ENCODE assay signal across 17 cellular contexts in the genomic region with DNA sequence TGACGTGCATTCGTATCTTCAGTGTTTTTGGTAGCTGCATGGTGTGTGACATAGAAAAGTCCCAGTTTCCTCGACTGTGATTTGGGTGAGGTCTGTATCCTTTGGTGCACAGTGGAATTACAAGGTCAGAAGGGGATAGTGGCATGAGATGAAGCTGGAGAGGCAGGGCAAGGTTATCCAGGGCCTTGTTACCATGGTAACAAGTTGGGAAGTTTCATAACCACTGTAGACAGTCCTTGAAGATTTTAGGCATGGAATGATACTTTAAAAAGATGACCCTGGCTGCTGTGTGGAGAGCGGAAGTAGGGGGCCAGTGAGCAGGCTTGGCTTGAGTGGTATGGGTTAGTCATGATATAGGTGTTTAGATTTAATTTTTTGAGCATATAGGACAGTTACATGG. TPM values are rescaled to one million over a fixed set of nuclear protein-coding genes. Genes with fewer than 3 reads are reported as not detected.
DNase-seq lines count a peak whose midpoint lies in the region; ATAC-seq and TF ChIP-seq lines count a peak whose summit lies in the region.
"Had no signal": no experiment of that assay in that cellular context is flagged by ENCODE, and none has a peak within 500 bp of the region (broad histone marks: within the 10 kb centered on the region; RNA-seq: fewer than 3 reads in every experiment).

No MANE protein-coding gene starts in this region.

- no peak overlapping the region for H4K5ac ChIP-seq in IMR-90 (ENCODE audit: low read depth, low read length)

- H3K4me3 ChIP-seq in IMR-90 (ENCODE audit: insufficient read depth, low read depth, low read length) = no peak overlapping the region
- no peak overlapping the region for H3K4me3 ChIP-seq in breast epithelium
- no peak overlapping the region for H3K4me3 ChIP-seq in stomach
- H3K4me3 ChIP-seq: suprapubic skin had no signal

- no peak for TF ChIP-seq RAD21 in IMR-90 (IDR thresholded peaks at IDR 0.05; ENCODE audit: low read length)

- H3K27me3 ChIP-seq in IMR-90 (ENCODE audit: control insufficient read depth, insufficient read depth, low read length) (no peaks in the 10 kb centered on the region), breast epithelium (no peaks in the 10 kb centered on the region), stomach (no peaks in the 10 kb centered on the region)
- H3K27me3 ChIP-seq: suprapubic skin had no signal

- no peak overlapping the region for H4K91ac ChIP-seq in IMR-90 (ENCODE audit: insufficient read depth, low read depth, low read length)

- H4K20me1 ChIP-seq in IMR-90 (ENCODE audit: insufficient read depth, low read length) = peaks cover 76% of the 10 kb centered on the region

- H3K4ac ChIP-seq in IMR-90 (ENCODE audit: low read depth, low read length) = no peak overlapping the region

- no peak overlapping the region for H2BK120ac ChIP-seq in IMR-90 (ENCODE audit: low read depth, low read length)

- H3K9ac ChIP-seq in IMR-90 (ENCODE audit: low read depth, low read length) = no peak overlapping the region
- H3K9ac ChIP-seq: SK-N-SH had no signal

- DNase-seq in CD1c-positive myeloid dendritic cell (ENCODE audit: extremely low spot score) (peak; percentile 21), IMR-90 (no peak), chondrocyte (ENCODE audit: low spot score) (no peak), breast epithelium (ENCODE audit: low spot score in 2 of 2) (no peak), NCI-H2081 treated with DMSO at 0.1 percent for 48 hours (lab: John Stamatoyannopoulos, UW) (no peak), stomach (no peak)
- DNase-seq in naive thymus-derived CD8-positive, alpha-beta T cell = no peak
- DNase-seq: activated effector memory CD4-positive, alpha-beta T cell treated with Interleukin-2 at 50 U/mL for 16 hours; central memory CD4-positive, alpha-beta T cell; KG1; midbrain; NCI-H1694 treated with DMSO at 0.1 percent for 48 hours; NK-92 treated with Interleukin-12 subunit alpha and Interleukin-12 subunit beta, amount 100 ng/mL, for 24 hours; SK-N-SH had no signal

- no peak overlapping the region for H3K23ac ChIP-seq in IMR-90 (ENCODE audit: low read depth, low read length)

- H3K27ac ChIP-seq in IMR-90 (ENCODE audit: insufficient read depth, low read length) (no peak overlapping the region), breast epithelium (peak overlapping the region in 1 of 2 donors; percentile 21), stomach (peak overlapping the region in 2 of 5 donors; percentile 3 to 50)
- H3K27ac ChIP-seq: suprapubic skin had no signal

- intact Hi-C loops in IMR-90 (cut with micrococcal nuclease) (no loop called here), breast epithelium (cut with DNase I; ENCODE audit: low total_unique reads) (no loop called here), stomach (cut with DNase I; ENCODE audit: low total_unique reads) (no loop called here)

- WGBS in IMR-90 (ENCODE audit: extremely low coverage in 2 of 2, insufficient read length in 1 of 2), 2 experiments = 88% methylated on average over 2 of the region's 4 CpGs; no CpG with 5 or more reads in 1 of the 2 experiments
- WGBS in stomach, 5 donors = 49 to 79% (median 70%) methylated on average over 4 of the region's 4 CpGs

- H3K27ac Mint-ChIP-seq in chondrocyte (ENCODE audit: unreplicated experiment) = peak overlapping the region; percentile 58
- peak overlapping the region; percentile 2 to 90 (median 76) for H3K27ac Mint-ChIP-seq in naive thymus-derived CD8-positive, alpha-beta T cell

- no peaks in the 10 kb centered on the region for H3K27me3 Mint-ChIP-seq in chondrocyte (ENCODE audit: low read depth)
- H3K27me3 Mint-ChIP-seq in naive thymus-derived CD8-positive, alpha-beta T cell = no peaks in the 10 kb centered on the region

- H3K18ac ChIP-seq in IMR-90 (ENCODE audit: low read depth, low read length) = no peak overlapping the region

- no peak overlapping the region for H2AK9ac ChIP-seq in IMR-90 (replicated peaks; ENCODE audit: low read depth, low read length, poor library complexity)

- TF ChIP-seq EP300 in stomach (IDR thresholded peaks at IDR 0.05) = no peak

- no peaks in the 10 kb centered on the region for H3K9me3 ChIP-seq in IMR-90 (ENCODE audit: control insufficient read depth, insufficient read depth, low read length)
- no peaks in the 10 kb centered on the region for H3K9me3 ChIP-seq in breast epithelium
- H3K9me3 ChIP-seq in stomach = no peaks in the 10 kb centered on the region
- H3K9me3 ChIP-seq: SK-N-SH, suprapubic skin had no signal

- no peak overlapping the region for H3K56ac ChIP-seq in IMR-90 (ENCODE audit: extremely low read depth, insufficient read depth, low read length)

- no peak for TF ChIP-seq CTCF in IMR-90 (conservative IDR thresholded peaks at IDR 0.05; ENCODE audit: low read depth, low read length)
- TF ChIP-seq CTCF in chondrocyte (IDR thresholded peaks at IDR 0.05) = no peak
- no peak for TF ChIP-seq CTCF in breast epithelium (IDR thresholded peaks at IDR 0.05)
- no peak for TF ChIP-seq CTCF in stomach (IDR thresholded peaks at IDR 0.05)

- no peak overlapping the region for H2BK5ac ChIP-seq in IMR-90 (ENCODE audit: low read depth, low read length, poor library complexity, severe bottlenecking)

- dilution Hi-C loops in IMR-90 (cut with HindIII; ENCODE audit: low sequenced_read_pairs, unreplicated experiment) = no loop called here

- no peak overlapping the region for H2AFZ ChIP-seq in IMR-90 (replicated peaks; ENCODE audit: low read length, poor library complexity)

- H3K4me2 ChIP-seq in IMR-90 (ENCODE audit: low read depth, low read length) = no peak overlapping the region
- H3K4me2 ChIP-seq: SK-N-SH had no signal

- ATAC-seq in IMR-90 (ENCODE audit: low read depth) = peak; percentile 39
- ATAC-seq in naive thymus-derived CD8-positive, alpha-beta T cell = peak in 1 of 2 donors; percentile 32
- no peak for ATAC-seq in HG03280 (IDR thresholded peaks at IDR 0.05; ENCODE audit: unreplicated experiment)
- ATAC-seq: activated CD4-positive, CD25-positive, alpha-beta regulatory T cell treated with anti-CD3 and anti-CD28 coated beads, Interleukin-2, amount 50 U/mL, for 24 hours had no signal

- BruUV-seq in IMR-90 (replicated peaks; lab: Mats Ljungman, UMichigan) = no TSS peak

- no peak overlapping the region for H2BK15ac ChIP-seq in IMR-90 (ENCODE audit: low read depth, low read length)

- H3K4me1 ChIP-seq in IMR-90 (ENCODE audit: control insufficient read depth, insufficient read depth, low read length) = peaks cover 8% of the 10 kb centered on the region
- H3K4me1 ChIP-seq in breast epithelium = peaks cover 0 to 10% of the 10 kb centered on the region in 2 donors
- H3K4me1 ChIP-seq in stomach = peaks cover 17 to 78% (median 52%) of the 10 kb centered on the region in 4 donors

- peaks cover 21 to 71% of the 10 kb centered on the region in 2 experiments for H3K79me1 ChIP-seq in IMR-90 (ENCODE audit: low read depth in 1 of 2, low read length in 2 of 2)

- no peak overlapping the region for H3K14ac ChIP-seq in IMR-90 (replicated peaks; ENCODE audit: low read depth, low read length)

- peaks cover 30% of the 10 kb centered on the region for H3K4me1 Mint-ChIP-seq in chondrocyte (ENCODE audit: low read depth)
- peaks cover 32 to 78% (median 72%) of the 10 kb centered on the region in 4 donors for H3K4me1 Mint-ChIP-seq in naive thymus-derived CD8-positive, alpha-beta T cell

- H3K4me3 Mint-ChIP-seq in chondrocyte (ENCODE audit: unreplicated experiment) = no peak overlapping the region
- H3K4me3 Mint-ChIP-seq in naive thymus-derived CD8-positive, alpha-beta T cell = peak overlapping the region in 9 of 10 donors; percentile 1 to 87 (median 68)

- no peaks in the 10 kb centered on the region for H3K36me3 Mint-ChIP-seq in chondrocyte (ENCODE audit: low read depth)
- peaks cover 0 to 13% (median 0%) of the 10 kb centered on the region in 3 donors for H3K36me3 Mint-ChIP-seq in naive thymus-derived CD8-positive, alpha-beta T cell

- no peak overlapping the region for H2BK20ac ChIP-seq in IMR-90 (ENCODE audit: low read depth, low read length)

- H3K36me3 ChIP-seq in IMR-90 (ENCODE audit: control insufficient read depth, insufficient read depth, low read length) (no peaks in the 10 kb centered on the region), breast epithelium (no peaks in the 10 kb centered on the region), stomach (no peaks in the 10 kb centered on the region)
- H3K36me3 ChIP-seq: suprapubic skin had no signal

- TF ChIP-seq POLR2A in IMR-90 (IDR thresholded peaks at IDR 0.05; ENCODE audit: low read depth, low read length) (no peak), breast epithelium (IDR thresholded peaks at IDR 0.05) (no peak), stomach (IDR thresholded peaks at IDR 0.05) (no peak)

- no peak overlapping the region; the same call in 1 of the 2 replicates for H2AK5ac ChIP-seq in IMR-90 (ENCODE audit: low read depth, low read length)

- POLR2A ChIA-PET in IMR-90 (lab: Charles Lee; ENCODE audit: unreplicated experiment) = no interaction called here
- POLR2A ChIA-PET in naive thymus-derived CD8-positive, alpha-beta T cell (lab: Charles Lee) = no interaction called here

- CTCF ChIA-PET in IMR-90 (lab: Yijun Ruan, JAX) = no interaction called here

- no peaks in the 10 kb centered on the region for H3K9me3 Mint-ChIP-seq in chondrocyte (ENCODE audit: low read depth)
- H3K9me3 Mint-ChIP-seq in naive thymus-derived CD8-positive, alpha-beta T cell = no peaks in the 10 kb centered on the region

- peaks cover 23% of the 10 kb centered on the region for H3K9me1 ChIP-seq in IMR-90 (ENCODE audit: insufficient read depth, low read length)

- no peak overlapping the region for H4K8ac ChIP-seq in IMR-90 (ENCODE audit: low read depth in 2 of 2, low read length in 2 of 2)

- in situ Hi-C loops in IMR-90 (cut with MboI; ENCODE audit: low sequenced_read_pairs) = no loop called here

RNA-seq across cellular contexts. Expression of a gene that starts 11.9 kb away (rescaled TPM):
- 32.8 and 36.1 TPM in 2 replicates for total RNA-seq in IMR-90 (2012; rRNA removed)
- 35.1 and 39.0 TPM in 2 replicates for polyA plus RNA-seq in IMR-90 (2012; rRNA removed)
- polyA plus RNA-seq in IMR-90 (2012; cell fraction: cytosol; rRNA removed) = 30.8 and 36.6 TPM in 2 replicates
- 109 and 195 TPM in 2 replicates for polyA plus RNA-seq in IMR-90 (2012; cell fraction: nucleus; rRNA removed; ENCODE audit: low replicate concordance)
- total RNA-seq in chondrocyte = 59.6 to 92.3 TPM (median 61.0 TPM) in 3 replicates
- total RNA-seq in naive thymus-derived CD8-positive, alpha-beta T cell = 100 to 1,000 TPM; 111 to 113 TPM
- polyA plus RNA-seq in naive thymus-derived CD8-positive, alpha-beta T cell = 10 to 100 TPM; 20.9 to 34.4 (median 23.0) TPM
- total RNA-seq in breast epithelium = 100 to 1,000 TPM in 1 of 3 donors, 10 to 100 TPM in 2; 63.7 to 113 (median 91.2) TPM
- total RNA-seq in stomach = 100 to 1,000 TPM in 3 of 5 donors, 10 to 100 TPM in 2; 77.3 to 419 (median 104) TPM
- 10 to 100 TPM; 23.9 to 34.7 (median 24.9) TPM for polyA plus RNA-seq in stomach

RNA-seq across cellular contexts. Expression of a gene that starts 25.2 kb away (rescaled TPM):
- total RNA-seq in IMR-90 (2012; rRNA removed) (7.7 and 7.8 TPM in 2 replicates), chondrocyte (24.5 to 27.3 TPM (median 27.2 TPM) in 3 replicates), breast epithelium (100 to 1,000 TPM in 1 of 3 donors, 10 to 100 TPM in 2; 23.8 to 122 (median 57.0) TPM), stomach (100 to 1,000 TPM in 4 of 5 donors, 10 to 100 TPM in 1; 31.8 to 185 (median 148) TPM)
- polyA plus RNA-seq in IMR-90 (2012; rRNA removed) (37.8 and 41.4 TPM in 2 replicates), stomach (100 to 1,000 TPM in 2 of 3 donors, 10 to 100 TPM in 1; 93.5 to 134 (median 128) TPM)
- polyA plus RNA-seq in IMR-90 (2012; cell fraction: cytosol; rRNA removed) = 19.6 and 40.1 TPM in 2 replicates
- polyA plus RNA-seq in IMR-90 (2012; cell fraction: nucleus; rRNA removed; ENCODE audit: low replicate concordance) = 177 and 484 TPM in 2 replicates
- total RNA-seq in naive thymus-derived CD8-positive, alpha-beta T cell = 10 to 100 TPM; 83.2 to 86.8 TPM
- polyA plus RNA-seq in naive thymus-derived CD8-positive, alpha-beta T cell = 10 to 100 TPM; 27.2 to 42.4 (median 32.9) TPM

RNA-seq across cellular contexts. Expression of a gene that starts 40.4 kb away (rescaled TPM):
- total RNA-seq in IMR-90 (2012; rRNA removed) (14.3 and 16.4 TPM in 2 replicates), chondrocyte (32.5 to 34.8 TPM (median 33.0 TPM) in 3 replicates), breast epithelium (10 to 100 TPM in 2 of 3 donors, 1 to 10 TPM in 1; 9.4 to 17.7 (median 16.5) TPM), stomach (10 to 100 TPM in 4 of 5 donors, 1 to 10 TPM in 1; 9.4 to 40.6 (median 31.9) TPM)
- polyA plus RNA-seq in IMR-90 (2012; rRNA removed) (21.4 and 23.1 TPM in 2 replicates), stomach (10 to 100 TPM; 17.0 to 30.0 (median 21.1) TPM)
- polyA plus RNA-seq in IMR-90 (2012; cell fraction: cytosol; rRNA removed) = 24.4 and 24.7 TPM in 2 replicates
- 41.1 and 61.6 TPM in 2 replicates for polyA plus RNA-seq in IMR-90 (2012; cell fraction: nucleus; rRNA removed; ENCODE audit: low replicate concordance)
- 10 to 100 TPM; 25.5 to 27.5 TPM for total RNA-seq in naive thymus-derived CD8-positive, alpha-beta T cell
- 10 to 100 TPM in 1 of 3 donors, 1 to 10 TPM in 2; 5.5 to 15.7 (median 7.7) TPM for polyA plus RNA-seq in naive thymus-derived CD8-positive, alpha-beta T cell

RNA-seq across cellular contexts. Expression of a gene that starts 52.0 kb away (rescaled TPM):
- total RNA-seq in IMR-90 (2012; rRNA removed) (12.2 and 12.5 TPM in 2 replicates), chondrocyte (25.8 to 33.9 TPM (median 27.9 TPM) in 3 replicates), breast epithelium (10 to 100 TPM; 23.4 to 47.5 (median 45.1) TPM), stomach (100 to 1,000 TPM in 1 of 5 donors, 10 to 100 TPM in 4; 14.3 to 134 (median 25.5) TPM)
- polyA plus RNA-seq in IMR-90 (2012; rRNA removed) (33.0 and 33.7 TPM in 2 replicates), stomach (10 to 100 TPM; 14.9 to 39.6 (median 20.0) TPM)
- polyA plus RNA-seq in IMR-90 (2012; cell fraction: cytosol; rRNA removed) = 20.7 and 23.8 TPM in 2 replicates
- polyA plus RNA-seq in IMR-90 (2012; cell fraction: nucleus; rRNA removed; ENCODE audit: low replicate concordance) = 144 and 149 TPM in 2 replicates
- 10 to 100 TPM; 76.9 to 80.7 TPM for total RNA-seq in naive thymus-derived CD8-positive, alpha-beta T cell
- polyA plus RNA-seq in naive thymus-derived CD8-positive, alpha-beta T cell = 10 to 100 TPM; 26.2 to 32.8 (median 29.8) TPM
